In genomic region chr1:31712625-31713024, GRCh38 we compare ENCODE assay signal across 1 cellular context.
TF ChIP-seq lines count a peak whose summit lies in the region.

No MANE protein-coding gene starts in this region.

TF ChIP-seq in A549, 52 proteins besides CTCF, POLR2A, EP300 and RAD21 (continued from another document):
- TF ChIP-seq USF2 (IDR thresholded peaks at IDR 0.05) (no peak), RCOR1 (IDR thresholded peaks at IDR 0.05; ENCODE audit: low read depth, low read length) (no peak), NFE2L2 (conservative IDR thresholded peaks at IDR 0.05; ENCODE audit: low read length) (no peak), ZC3H11A (IDR thresholded peaks at IDR 0.05) (no peak), RARB (CRISPR knock-in tag; IDR thresholded peaks at IDR 0.05) (no peak), FOSL2 (IDR thresholded peaks at IDR 0.05) (no peak), FOSL2 (CRISPR knock-in tag; IDR thresholded peaks at IDR 0.05) (no peak), HOXB13 (CRISPR knock-in tag; IDR thresholded peaks at IDR 0.05; ENCODE audit: low read depth) (no peak), FOSB (CRISPR knock-in tag; IDR thresholded peaks at IDR 0.05) (no peak)
- TF ChIP-seq, protein P1, sequence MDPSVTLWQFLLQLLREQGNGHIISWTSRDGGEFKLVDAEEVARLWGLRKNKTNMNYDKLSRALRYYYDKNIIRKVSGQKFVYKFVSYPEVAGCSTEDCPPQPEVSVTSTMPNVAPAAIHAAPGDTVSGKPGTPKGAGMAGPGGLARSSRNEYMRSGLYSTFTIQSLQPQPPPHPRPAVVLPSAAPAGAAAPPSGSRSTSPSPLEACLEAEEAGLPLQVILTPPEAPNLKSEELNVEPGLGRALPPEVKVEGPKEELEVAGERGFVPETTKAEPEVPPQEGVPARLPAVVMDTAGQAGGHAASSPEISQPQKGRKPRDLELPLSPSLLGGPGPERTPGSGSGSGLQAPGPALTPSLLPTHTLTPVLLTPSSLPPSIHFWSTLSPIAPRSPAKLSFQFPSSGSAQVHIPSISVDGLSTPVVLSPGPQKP (IDR thresholded peaks at IDR 0.05; ENCODE audit: low read depth, low read length) = no peak
